1 cellular context compared by ENCODE assay signal in genomic region chr3:67605377-67605776, GRCh38.
TF ChIP-seq lines count a peak whose summit lies in the region.

No MANE protein-coding gene starts in this region.

TF ChIP-seq in IMR-90, 13 proteins besides CTCF, POLR2A, EP300 and RAD21:
- TF ChIP-seq NFE2L2 (IDR thresholded peaks at IDR 0.05; ENCODE audit: low read depth, low read length) (no peak), SMC3 (IDR thresholded peaks at IDR 0.05; ENCODE audit: low read depth, low read length) (peak; percentile 61)
TF ChIP-seq in IMR-90: peak in this region for 1.
